8 cellular contexts compared by ENCODE assay signal in the genomic region with DNA sequence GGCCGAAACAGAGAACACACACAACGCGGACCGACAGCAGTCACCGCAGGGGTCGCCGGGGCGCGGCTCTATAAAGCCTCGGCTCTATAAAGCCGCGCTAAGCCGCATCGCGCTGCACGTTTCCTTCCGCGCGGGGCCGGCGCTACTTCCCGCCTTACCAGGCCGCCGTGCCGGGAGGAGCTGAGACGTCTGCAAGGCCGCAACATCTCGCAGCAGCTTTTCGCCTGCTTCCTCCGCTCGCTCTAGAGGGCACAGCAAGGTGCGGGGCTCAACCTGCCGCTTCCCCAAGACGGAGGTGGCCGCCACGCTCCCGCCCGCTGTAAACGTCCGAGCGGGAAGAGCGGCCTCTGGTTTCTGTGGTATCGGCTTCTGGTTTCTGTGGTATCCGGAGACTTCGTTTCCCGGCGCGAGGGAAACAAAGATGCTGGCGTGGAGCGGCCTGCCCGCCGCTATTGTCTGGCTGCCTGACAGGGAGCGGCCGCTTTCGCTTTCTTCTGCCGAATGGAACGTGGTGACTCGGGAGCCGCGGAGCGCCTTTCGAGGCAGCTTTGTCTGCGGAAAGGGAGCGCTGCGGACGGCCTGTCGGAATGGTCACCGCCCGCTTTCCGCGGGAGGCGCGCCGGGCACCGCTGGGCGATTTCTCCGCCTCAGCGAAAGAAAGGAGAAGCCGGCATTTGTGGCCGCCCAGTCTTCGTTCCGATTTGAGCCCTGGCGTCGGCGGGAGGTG.
A peak's percentile ranks its signal among the peaks of the same experiment; 100 is the strongest.
DNase-seq lines count a peak whose midpoint lies in the region; ATAC-seq and TF ChIP-seq lines count a peak whose summit lies in the region.

No MANE protein-coding gene starts in this region.

- peak overlapping the region; percentile 96 for H3K27ac Mint-ChIP-seq in T-helper 1 cell treated with Interleukin-12 subunit alpha and Interleukin-12 subunit beta and Interleukin-4 antibody, amounts not matched to agents 30 μg/mL and 1 μg/mL, for 36 hours

- peak overlapping the region; percentile 92 for H3K4me3 Mint-ChIP-seq in T-helper 1 cell treated with Interleukin-12 subunit alpha and Interleukin-12 subunit beta and Interleukin-4 antibody, amounts not matched to agents 30 μg/mL and 1 μg/mL, for 36 hours

- H3K4me1 ChIP-seq in KMS-11 (ENCODE audit: low read depth, poor library complexity, severe bottlenecking) = peaks cover 27% of the 10 kb centered on the region
- peaks cover 3% of the 10 kb centered on the region for H3K4me1 ChIP-seq in right cardiac atrium (ENCODE audit: control insufficient read depth, insufficient read depth, low read length)
- H3K4me1 ChIP-seq in psoas muscle = peaks cover 9% of the 10 kb centered on the region
- no peaks in the 10 kb centered on the region for H3K4me1 ChIP-seq in urinary bladder (ENCODE audit: insufficient read depth)

- H3K27ac ChIP-seq in KMS-11 (peak overlapping the region; percentile 79), angular gyrus (ENCODE audit: low read depth, low read length) (peak overlapping the region; percentile 93), right cardiac atrium (ENCODE audit: low read length) (peak overlapping the region; percentile 96), psoas muscle (peak overlapping the region; percentile 92), urinary bladder (ENCODE audit: low read depth) (peak overlapping the region; percentile 97)

- peak; percentile 75 for ATAC-seq in GM21723 (IDR thresholded peaks at IDR 0.05; ENCODE audit: unreplicated experiment)
- ATAC-seq in right cardiac atrium = peak; percentile 95 to 96
- ATAC-seq in psoas muscle = peak; percentile 87 to 93 (median 91)

- peak overlapping the region; percentile 89 for H3K4me2 ChIP-seq in KMS-11

- intact Hi-C loops in right cardiac atrium (cut with DNase I) = loop anchor here in 2 of 4 donors (10.0 kb wide), 2 partner anchors 82 to 432 kb away; a partner anchor contains a TSS
- intact Hi-C loops in psoas muscle (cut with DNase I) = loop anchor here (2.0 to 10.0 kb wide), 6 partner anchors 92 to 185 kb away; a partner anchor contains a TSS

- H4K20me1 ChIP-seq in KMS-11 (ENCODE audit: insufficient read depth) = no peaks in the 10 kb centered on the region

- peaks cover 16% of the 10 kb centered on the region; the same call in 1 of the 2 replicates for H3K79me2 ChIP-seq in KMS-11 (ENCODE audit: insufficient read depth, low read depth)

- H2AFZ ChIP-seq in KMS-11 (ENCODE audit: low read depth) = peak overlapping the region; percentile 91

- peaks cover 31% of the 10 kb centered on the region for H3K4me1 Mint-ChIP-seq in T-helper 1 cell treated with Interleukin-12 subunit alpha and Interleukin-12 subunit beta and Interleukin-4 antibody, amounts not matched to agents 30 μg/mL and 1 μg/mL, for 36 hours (ENCODE audit: low read depth)

- H3K27me3 ChIP-seq in KMS-11 (ENCODE audit: insufficient read depth, low read depth) (no peaks in the 10 kb centered on the region), right cardiac atrium (ENCODE audit: control insufficient read depth, insufficient read depth) (no peaks in the 10 kb centered on the region), psoas muscle (ENCODE audit: insufficient read depth in 3 of 3, low read length in 2 of 3) (no peaks in the 10 kb centered on the region)

- in situ Hi-C loops in G401 (cut with HindIII; ENCODE audit: low sequenced_read_pairs) = no loop called here

- peak overlapping the region; percentile 91 for H3K9ac ChIP-seq in KMS-11

- DNase-seq in G401 (ENCODE audit: low spot score) (peak; percentile 86), right cardiac atrium (peak; percentile 94 to 98 (median 97)), psoas muscle (peak; percentile 92 to 94)

- WGBS in right cardiac atrium = under 1% methylated on average over 85 of the region's 85 CpGs
- 0 to 1% (median 1%) methylated on average over 76 to 85 of the region's 85 CpGs for WGBS in psoas muscle, 3 donors
- WGBS in urinary bladder = under 1% methylated on average over 85 of the region's 85 CpGs

- H3K36me3 ChIP-seq in KMS-11 (ENCODE audit: insufficient read depth) (no peaks in the 10 kb centered on the region), psoas muscle (ENCODE audit: insufficient read depth in 1 of 2, low read depth in 1 of 2) (no peaks in the 10 kb centered on the region), urinary bladder (ENCODE audit: insufficient read depth) (no peaks in the 10 kb centered on the region)

- TF ChIP-seq CTCF in KMS-11 (conservative IDR thresholded peaks at IDR 0.05; ENCODE audit: low read depth, low read length) (no peak), psoas muscle (IDR thresholded peaks at IDR 0.05) (no peak)

- peak overlapping the region; percentile 25 for H3K4me3 ChIP-seq in KMS-11 (IDR thresholded peaks at IDR 0.05; ENCODE audit: insufficient read depth, low read depth, low read length)
- H3K4me3 ChIP-seq in right cardiac atrium (ENCODE audit: low read length) = peak overlapping the region; percentile 81
- H3K4me3 ChIP-seq in psoas muscle = peak overlapping the region; percentile 92
- peak overlapping the region; percentile 58 for H3K4me3 ChIP-seq in urinary bladder (ENCODE audit: low read depth, low read length)

- H3K36me3 Mint-ChIP-seq in T-helper 1 cell treated with Interleukin-12 subunit alpha and Interleukin-12 subunit beta and Interleukin-4 antibody, amounts not matched to agents 30 μg/mL and 1 μg/mL, for 36 hours (ENCODE audit: low read depth) = peaks cover 6% of the 10 kb centered on the region

- H3K27me3 Mint-ChIP-seq in T-helper 1 cell treated with Interleukin-12 subunit alpha and Interleukin-12 subunit beta and Interleukin-4 antibody, amounts not matched to agents 30 μg/mL and 1 μg/mL, for 36 hours (ENCODE audit: low read depth) = peaks cover 19% of the 10 kb centered on the region

- H3K9me3 ChIP-seq in right cardiac atrium (ENCODE audit: control insufficient read depth, low read length) (no peaks in the 10 kb centered on the region), psoas muscle (no peaks in the 10 kb centered on the region)

- H3K9me3 Mint-ChIP-seq in T-helper 1 cell treated with Interleukin-12 subunit alpha and Interleukin-12 subunit beta and Interleukin-4 antibody, amounts not matched to agents 30 μg/mL and 1 μg/mL, for 36 hours = no peaks in the 10 kb centered on the region

Comparison
In these comparisons a context has a peak if more than half of its experiments do, and no peak if none do; other contexts are left out.
1. Peak in every context shown above with its lines: DNase-seq, ATAC-seq, H3K4me3 ChIP-seq and H3K27ac ChIP-seq.
2. H3K4me3 ChIP-seq: peak in every context shown above with its lines; median percentile 92 in psoas muscle; 81 in right cardiac atrium; 58 in urinary bladder; 25 in KMS-11.